In the genomic region with DNA sequence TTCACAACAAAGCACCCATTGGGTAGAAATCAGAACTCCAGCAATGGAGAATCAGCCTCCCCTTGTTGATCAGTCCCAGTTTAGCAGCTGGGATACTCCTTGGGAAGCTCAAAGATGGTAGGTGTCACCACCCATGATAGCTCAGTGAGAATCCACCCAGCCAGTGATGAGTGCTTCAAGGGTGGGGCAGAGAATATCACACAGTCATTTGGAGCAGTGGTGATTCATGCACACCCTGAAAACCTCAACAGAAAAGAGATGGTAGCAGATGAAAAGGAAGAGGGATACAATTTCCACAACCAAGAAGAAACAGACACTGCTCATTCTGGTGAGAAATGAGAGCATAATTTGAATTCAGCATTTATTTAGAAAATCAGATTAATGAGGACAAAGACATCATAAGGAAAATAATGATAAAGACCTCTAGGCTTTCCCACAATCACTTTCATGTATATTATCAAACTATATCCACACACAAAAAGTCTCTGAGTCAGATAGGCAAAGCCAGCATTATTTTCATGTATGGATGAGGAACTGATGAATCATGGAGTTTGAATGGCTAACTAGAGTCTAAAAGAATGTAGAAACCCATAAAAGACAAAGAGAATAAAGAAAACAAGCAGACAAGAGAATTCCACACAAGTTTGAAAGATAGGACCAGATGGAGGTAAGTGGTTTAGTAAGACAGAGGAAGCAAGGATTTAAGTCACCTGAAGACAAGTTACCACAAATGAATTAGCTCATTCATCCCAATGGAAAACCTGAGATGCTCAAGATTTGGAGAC, we compare ENCODE assay signal across 9 cellular contexts.
DNase-seq lines count a peak whose midpoint lies in the region; ATAC-seq and TF ChIP-seq lines count a peak whose summit lies in the region.
"Had no signal": no experiment of that assay in that cellular context is flagged by ENCODE, and none has a peak within 500 bp of the region (broad histone marks: within the 10 kb centered on the region; RNA-seq: fewer than 3 reads in every experiment).

No MANE protein-coding gene starts in this region.

- TF ChIP-seq EP300 in SK-N-SH (IDR thresholded peaks at IDR 0.05; ENCODE audit: borderline replicate concordance in 1 of 2, low read depth in 1 of 2, low read length in 1 of 2), result peak in 1 of 2 experiments; percentile 83; a peak in 2 of 4 replicates

- H2AFZ ChIP-seq in SK-N-SH (ENCODE audit: low read depth), result no peak overlapping the region

- H3K9me3 Mint-ChIP-seq in Calu3 (ENCODE audit: low read depth, unreplicated experiment), result no peaks in the 10 kb centered on the region

- H3K79me2 ChIP-seq in SK-N-SH (ENCODE audit: insufficient read depth), result no peaks in the 10 kb centered on the region

- peak overlapping the region; percentile 73 for H3K9ac ChIP-seq in SK-N-SH

- TF ChIP-seq RAD21 in SK-N-SH (IDR thresholded peaks at IDR 0.05; ENCODE audit: low read length), result no peak

- peak overlapping the region; percentile 76 for H3K4me2 ChIP-seq in SK-N-SH

- intact Hi-C loops in Calu3 (cut with micrococcal nuclease; ENCODE audit: unreplicated experiment), result loop anchor here (2.0 kb wide), 1 partner anchor 43 kb away; no protein-coding TSS in a partner anchor
- intact Hi-C loops in left ventricle myocardium superior (cut with micrococcal nuclease), result loop anchor here (2.0 to 10.0 kb wide), 3 partner anchors 39 to 81 kb away; no protein-coding TSS in a partner anchor
- intact Hi-C loops in testis (cut with DNase I; ENCODE audit: low total_unique reads), result no loop called here

- H3K27ac ChIP-seq in SK-N-SH (ENCODE audit: low read depth in 2 of 2, low read length in 1 of 2), result peak overlapping the region in 1 of 2 experiments; percentile 100; a peak in 2 of 4 replicates
- H3K27ac ChIP-seq in testis, result no peak overlapping the region

- H3K9me2 ChIP-seq in SK-N-SH, result no peaks in the 10 kb centered on the region

- CTCF ChIA-PET in Calu3 (lab: Charles Lee) (interaction anchor here (1.0 kb wide), 2 partner anchors 10 to 60 kb away, joined by 3 to 4 read pairs; no protein-coding TSS in a partner anchor), SK-N-SH (lab: Yijun Ruan, JAX) (no interaction called here)

- H3K36me3 ChIP-seq in SK-N-SH (replicated peaks in 1 of 2; ENCODE audit: control insufficient read depth in 1 of 2, insufficient read depth in 2 of 2, low read length in 1 of 2), result no peaks in the 10 kb centered on the region
- H3K36me3 ChIP-seq in testis (ENCODE audit: low read depth, missing control alignments), result no peaks in the 10 kb centered on the region

- peaks cover 3% of the 10 kb centered on the region for H3K36me3 Mint-ChIP-seq in Calu3 (ENCODE audit: insufficient read depth, unreplicated experiment)

- H3K4me1 Mint-ChIP-seq in Calu3 (ENCODE audit: low read depth, unreplicated experiment), result peaks cover 30% of the 10 kb centered on the region

- TF ChIP-seq POLR2A in testis (IDR thresholded peaks at IDR 0.05), result no peak

- TF ChIP-seq CTCF in Calu3 (IDR thresholded peaks at IDR 0.05; ENCODE audit: unreplicated experiment) (no peak), SK-N-SH (IDR thresholded peaks at IDR 0.05) (no peak), testis (IDR thresholded peaks at IDR 0.05) (no peak)

- H3K27me3 ChIP-seq in SK-N-SH (ENCODE audit: insufficient read depth), result no peaks in the 10 kb centered on the region
- H3K27me3 ChIP-seq in testis, result no peaks in the 10 kb centered on the region

- H3K4me3 ChIP-seq in SK-N-SH (ENCODE audit: low read depth in 2 of 2, low read length in 1 of 2), result 0 out of 4 replicates have a peak overlapping the region, but pooled peaks of 1 of the 2 experiments have one; percentile 3
- H3K4me3 ChIP-seq in testis, result no peak overlapping the region

- POLR2A ChIA-PET in SK-N-SH (lab: Yijun Ruan, JAX), result no interaction called here

- DNase-seq in Calu3 (no peak), HCEC 1CT (peak; percentile 92), SK-N-SH (no peak), left ventricle myocardium superior (no peak), NOMO-1 treated with DMSO at 0.1 percent for 48 hours (lab: John Stamatoyannopoulos, UW; ENCODE audit: unreplicated experiment) (no peak), Kasumi-1 (lab: John Stamatoyannopoulos, UW) (no peak), testis (no peak)

- BruUV-seq in Calu3 (replicated peaks; lab: Mats Ljungman, UMichigan), result no TSS peak

- ATAC-seq in left ventricle myocardium superior (peak; percentile 16), GM21381 (IDR thresholded peaks at IDR 0.05; ENCODE audit: unreplicated experiment) (no peak)
- ATAC-seq: Panc1 had no signal

- H3K27me3 Mint-ChIP-seq in Calu3 (ENCODE audit: unreplicated experiment), result no peaks in the 10 kb centered on the region

- no peaks in the 10 kb centered on the region; the same call in 1 of the 2 replicates for H4K20me1 ChIP-seq in SK-N-SH (ENCODE audit: insufficient read depth)

- no peaks in the 10 kb centered on the region for H3K9me3 ChIP-seq in SK-N-SH
- no peaks in the 10 kb centered on the region for H3K9me3 ChIP-seq in testis

- H3K27ac Mint-ChIP-seq in Calu3 (ENCODE audit: unreplicated experiment), result no peak overlapping the region

- H3K4me1 ChIP-seq in SK-N-SH (ENCODE audit: control insufficient read depth in 1 of 2, insufficient read depth in 2 of 2, low read depth in 1 of 2, low read length in 1 of 2) (peaks cover 0 to 12% of the 10 kb centered on the region in 2 experiments; a peak in 2 of 4 replicates), testis (no peaks in the 10 kb centered on the region)

- H3K4me3 Mint-ChIP-seq in Calu3 (ENCODE audit: low read depth, unreplicated experiment), result peak overlapping the region; percentile 4

- H3F3A ChIP-seq in SK-N-SH (replicated peaks; ENCODE audit: insufficient read depth), result peaks cover 41% of the 10 kb centered on the region

TF ChIP-seq in SK-N-SH, 30 proteins besides CTCF, POLR2A, EP300 and RAD21 (continues in another document):
- TF ChIP-seq MEF2A (IDR thresholded peaks at IDR 0.05; ENCODE audit: borderline replicate concordance, low read depth) (no peak), NFIC (IDR thresholded peaks at IDR 0.05; ENCODE audit: borderline replicate concordance) (peak; percentile 51; the same call in 1 of the 2 replicates), ELF1 (IDR thresholded peaks at IDR 0.05) (no peak), EZH2phosphoT487 (IDR thresholded peaks at IDR 0.05; ENCODE audit: borderline replicate concordance, low read depth) (no peak), TAF1 (IDR thresholded peaks at IDR 0.05; ENCODE audit: borderline replicate concordance, low read depth, low read length) (no peak), CHD2 (IDR thresholded peaks at IDR 0.05; ENCODE audit: low read length, partially characterized antibody) (no peak), USF2 (IDR thresholded peaks at IDR 0.05; ENCODE audit: borderline replicate concordance, low read depth, low read length) (no peak), GABPA (IDR thresholded peaks at IDR 0.05; ENCODE audit: low read depth) (no peak), GATA2 (CRISPR knock-in tag; IDR thresholded peaks at IDR 0.05) (no peak), IRF3 (IDR thresholded peaks at IDR 0.05; ENCODE audit: low read depth, low read length) (no peak)
- TF ChIP-seq, protein P1, sequence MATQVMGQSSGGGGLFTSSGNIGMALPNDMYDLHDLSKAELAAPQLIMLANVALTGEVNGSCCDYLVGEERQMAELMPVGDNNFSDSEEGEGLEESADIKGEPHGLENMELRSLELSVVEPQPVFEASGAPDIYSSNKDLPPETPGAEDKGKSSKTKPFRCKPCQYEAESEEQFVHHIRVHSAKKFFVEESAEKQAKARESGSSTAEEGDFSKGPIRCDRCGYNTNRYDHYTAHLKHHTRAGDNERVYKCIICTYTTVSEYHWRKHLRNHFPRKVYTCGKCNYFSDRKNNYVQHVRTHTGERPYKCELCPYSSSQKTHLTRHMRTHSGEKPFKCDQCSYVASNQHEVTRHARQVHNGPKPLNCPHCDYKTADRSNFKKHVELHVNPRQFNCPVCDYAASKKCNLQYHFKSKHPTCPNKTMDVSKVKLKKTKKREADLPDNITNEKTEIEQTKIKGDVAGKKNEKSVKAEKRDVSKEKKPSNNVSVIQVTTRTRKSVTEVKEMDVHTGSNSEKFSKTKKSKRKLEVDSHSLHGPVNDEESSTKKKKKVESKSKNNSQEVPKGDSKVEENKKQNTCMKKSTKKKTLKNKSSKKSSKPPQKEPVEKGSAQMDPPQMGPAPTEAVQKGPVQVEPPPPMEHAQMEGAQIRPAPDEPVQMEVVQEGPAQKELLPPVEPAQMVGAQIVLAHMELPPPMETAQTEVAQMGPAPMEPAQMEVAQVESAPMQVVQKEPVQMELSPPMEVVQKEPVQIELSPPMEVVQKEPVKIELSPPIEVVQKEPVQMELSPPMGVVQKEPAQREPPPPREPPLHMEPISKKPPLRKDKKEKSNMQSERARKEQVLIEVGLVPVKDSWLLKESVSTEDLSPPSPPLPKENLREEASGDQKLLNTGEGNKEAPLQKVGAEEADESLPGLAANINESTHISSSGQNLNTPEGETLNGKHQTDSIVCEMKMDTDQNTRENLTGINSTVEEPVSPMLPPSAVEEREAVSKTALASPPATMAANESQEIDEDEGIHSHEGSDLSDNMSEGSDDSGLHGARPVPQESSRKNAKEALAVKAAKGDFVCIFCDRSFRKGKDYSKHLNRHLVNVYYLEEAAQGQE (IDR thresholded peaks at IDR 0.05; ENCODE audit: low read depth, low read length), result no peak
- TF ChIP-seq, protein P2, sequence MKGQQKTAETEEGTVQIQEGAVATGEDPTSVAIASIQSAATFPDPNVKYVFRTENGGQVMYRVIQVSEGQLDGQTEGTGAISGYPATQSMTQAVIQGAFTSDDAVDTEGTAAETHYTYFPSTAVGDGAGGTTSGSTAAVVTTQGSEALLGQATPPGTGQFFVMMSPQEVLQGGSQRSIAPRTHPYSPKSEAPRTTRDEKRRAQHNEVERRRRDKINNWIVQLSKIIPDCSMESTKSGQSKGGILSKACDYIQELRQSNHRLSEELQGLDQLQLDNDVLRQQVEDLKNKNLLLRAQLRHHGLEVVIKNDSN (IDR thresholded peaks at IDR 0.05; ENCODE audit: borderline replicate concordance, low read depth), result 0 out of 2 replicates have a peak, but pooled peaks have one; percentile 10
